24 cellular contexts compared by ENCODE assay signal in genomic region chr11:105298174-105298573, GRCh38.
DNase-seq lines count a peak whose midpoint lies in the region; ATAC-seq and FAIRE-seq lines count a peak whose summit lies in the region.
"Had no signal": no experiment of that assay in that cellular context is flagged by ENCODE, and none has a peak within 500 bp of the region (broad histone marks: within the 10 kb centered on the region; RNA-seq: fewer than 3 reads in every experiment).

No MANE protein-coding gene starts in this region.

- no peaks in the 10 kb centered on the region for H3K79me2 ChIP-seq in mesendoderm (ENCODE audit: control insufficient read depth, insufficient read depth, low read length)

- H3K4me3 ChIP-seq in mesendoderm (ENCODE audit: low read length) (no peak overlapping the region), small intestine (ENCODE audit: low read depth in 1 of 2, low read length in 2 of 2) (no peak overlapping the region)
- H3K4me3 ChIP-seq: Peyer's patch, SJSA1, testis, uterus had no signal

- H3K4me1 ChIP-seq in mesendoderm (ENCODE audit: control insufficient read depth, low read depth, low read length), result no peaks in the 10 kb centered on the region
- H3K4me1 ChIP-seq in small intestine (ENCODE audit: control insufficient read depth in 2 of 2, insufficient read depth in 1 of 2, low read depth in 1 of 2, low read length in 1 of 2), result no peaks in the 10 kb centered on the region
- H3K4me1 ChIP-seq: Peyer's patch, testis, uterus had no signal

- H3K36me3 ChIP-seq in mesendoderm (ENCODE audit: control insufficient read depth, insufficient read depth, low read length), result no peaks in the 10 kb centered on the region
- no peaks in the 10 kb centered on the region for H3K36me3 ChIP-seq in small intestine (ENCODE audit: control insufficient read depth in 2 of 2, insufficient read depth in 2 of 2, low read length in 2 of 2)
- H3K36me3 ChIP-seq: Peyer's patch, SJSA1, uterus had no signal

- H3K79me1 ChIP-seq in mesendoderm (ENCODE audit: low read length), result no peaks in the 10 kb centered on the region

- peak; percentile 4 for DNase-seq in Right ventricle myocardium inferior (ENCODE audit: missing footprints)
- DNase-seq in cardiac septum (ENCODE audit: low spot score), result no peak
- DNase-seq in activated T-helper 2 cell treated with anti-CD3 and anti-CD28 coated beads, Interferon-gamma antibody, Interleukin-2, Interleukin-4, amounts not matched to agents 10 μg/mL and 5 μg/mL and 100 μg/mL, durations not matched to agents 14 hours and 24 hours and 36 hours (ENCODE audit: low spot score), result no peak
- DNase-seq in mesendoderm, result peak; percentile 17
- no peak for DNase-seq in small intestine
- DNase-seq in stimulated activated CD4-positive, alpha-beta T cell treated with anti-CD3 and anti-CD28 coated beads, Interleukin-4, amount 100 ng/mL, for 24 hours, result no peak
- DNase-seq in activated gamma-delta T cell treated with Interleukin-2 at 50 U/mL for 16 hours, result no peak
- DNase-seq: KG1; midbrain; naive thymus-derived CD8-positive, alpha-beta T cell; NCI-H1436 treated with DMSO at 0.1 percent for 48 hours; NCI-H2107; NCI-H446 treated with DMSO at 0.1 percent for 48 hours; NK-92 treated with Interleukin-12 subunit alpha and Interleukin-12 subunit beta, amount 100 ng/mL, for 24 hours; Peyer's patch; retina; testis; uterus had no signal

- H3K9me3 ChIP-seq in small intestine (ENCODE audit: control insufficient read depth, low read depth), result no peaks in the 10 kb centered on the region
- H3K9me3 ChIP-seq: Peyer's patch, SJSA1, testis, uterus had no signal

- no peak overlapping the region for H3K56ac ChIP-seq in mesendoderm (ENCODE audit: low read length)

- no peak overlapping the region for H3K9ac ChIP-seq in mesendoderm (ENCODE audit: low read length)

- no peaks in the 10 kb centered on the region for H3K27me3 Mint-ChIP-seq in activated T-helper 2 cell treated with anti-CD3 and anti-CD28 coated beads, Interferon-gamma antibody, Interleukin-2, Interleukin-4, amounts not matched to agents 10 μg/mL and 5 μg/mL and 100 μg/mL, durations not matched to agents 14 hours and 24 hours and 36 hours (ENCODE audit: low read depth)
- H3K27me3 Mint-ChIP-seq: brain; CD4-positive, CD25-positive, alpha-beta regulatory T cell; stimulated activated memory B cell treated with anti-CD40 and anti-IgM and Interleukin-4, amounts not matched to agents 10 μg/mL and 1 μg/mL and 100 μg/mL, for 72 hours had no signal

- H2BK5ac ChIP-seq in mesendoderm (ENCODE audit: low read length), result no peak overlapping the region

- no CpG with 5 or more reads among the region's 2 CpGs for WGBS in mesendoderm (ENCODE audit: extremely low coverage, insufficient coverage, low lambda C conversion rate)
- WGBS in small intestine, 3 donors, result 77 to 94% (median 86%) methylated on average over 2 of the region's 2 CpGs

- H3K18ac ChIP-seq in mesendoderm (ENCODE audit: low read length), result no peak overlapping the region

- no peak overlapping the region for H3K4me3 Mint-ChIP-seq in activated T-helper 2 cell treated with anti-CD3 and anti-CD28 coated beads, Interferon-gamma antibody, Interleukin-2, Interleukin-4, amounts not matched to agents 10 μg/mL and 5 μg/mL and 100 μg/mL, durations not matched to agents 14 hours and 24 hours and 36 hours (ENCODE audit: low read depth)
- H3K4me3 Mint-ChIP-seq: brain; CD4-positive, CD25-positive, alpha-beta regulatory T cell; naive thymus-derived CD8-positive, alpha-beta T cell; stimulated activated memory B cell treated with anti-CD40 and anti-IgM and Interleukin-4, amounts not matched to agents 10 μg/mL and 1 μg/mL and 100 μg/mL, for 72 hours; T-helper 1 cell treated with Interleukin-12 subunit alpha and Interleukin-12 subunit beta and Interleukin-4 antibody, amounts not matched to agents 30 μg/mL and 1 μg/mL, for 36 hours had no signal

- H3K4me2 ChIP-seq in mesendoderm (ENCODE audit: low read length), result no peak overlapping the region

- no peaks in the 10 kb centered on the region for H3K27me3 ChIP-seq in mesendoderm (ENCODE audit: insufficient read depth, low read length, poor library complexity)
- H3K27me3 ChIP-seq in small intestine (ENCODE audit: control insufficient read depth in 2 of 2, insufficient read depth in 2 of 2, low read length in 2 of 2), result no peaks in the 10 kb centered on the region
- H3K27me3 ChIP-seq: Peyer's patch, SJSA1, testis, uterus had no signal

- no peak overlapping the region for H3K4ac ChIP-seq in mesendoderm (ENCODE audit: low read depth, low read length)

- no peak for ATAC-seq in Right ventricle myocardium inferior
- ATAC-seq: naive thymus-derived CD8-positive, alpha-beta T cell; stimulated activated memory B cell treated with anti-CD40 and anti-IgM and Interleukin-4, amounts not matched to agents 10 μg/mL and 1 μg/mL and 100 μg/mL, for 72 hours had no signal

- intact Hi-C loops in Right ventricle myocardium inferior (cut with DNase I), result no loop called here
- intact Hi-C loops in cardiac septum (cut with DNase I), result no loop called here
- intact Hi-C loops in activated T-helper 2 cell treated with anti-CD3 and anti-CD28 coated beads, Interferon-gamma antibody, Interleukin-2, Interleukin-4, amounts not matched to agents 10 μg/mL and 5 μg/mL and 100 μg/mL, durations not matched to agents 14 hours and 24 hours and 36 hours (cut with micrococcal nuclease), result loop anchor here (5.0 kb wide), 1 partner anchor 591 kb away; no protein-coding TSS in a partner anchor

- H3K9me3 Mint-ChIP-seq in activated T-helper 2 cell treated with anti-CD3 and anti-CD28 coated beads, Interferon-gamma antibody, Interleukin-2, Interleukin-4, amounts not matched to agents 10 μg/mL and 5 μg/mL and 100 μg/mL, durations not matched to agents 14 hours and 24 hours and 36 hours, result peaks cover 2% of the 10 kb centered on the region
- H3K9me3 Mint-ChIP-seq: T-helper 1 cell treated with Interleukin-12 subunit alpha and Interleukin-12 subunit beta and Interleukin-4 antibody, amounts not matched to agents 30 μg/mL and 1 μg/mL, for 36 hours had no signal

- H3K4me1 Mint-ChIP-seq in activated T-helper 2 cell treated with anti-CD3 and anti-CD28 coated beads, Interferon-gamma antibody, Interleukin-2, Interleukin-4, amounts not matched to agents 10 μg/mL and 5 μg/mL and 100 μg/mL, durations not matched to agents 14 hours and 24 hours and 36 hours (ENCODE audit: low read depth), result peaks cover 15% of the 10 kb centered on the region
- H3K4me1 Mint-ChIP-seq: brain; naive thymus-derived CD8-positive, alpha-beta T cell; stimulated activated memory B cell treated with anti-CD40 and anti-IgM and Interleukin-4, amounts not matched to agents 10 μg/mL and 1 μg/mL and 100 μg/mL, for 72 hours had no signal

- no peak overlapping the region for H2BK120ac ChIP-seq in mesendoderm (ENCODE audit: low read depth, low read length)

- H3K36me3 Mint-ChIP-seq in activated T-helper 2 cell treated with anti-CD3 and anti-CD28 coated beads, Interferon-gamma antibody, Interleukin-2, Interleukin-4, amounts not matched to agents 10 μg/mL and 5 μg/mL and 100 μg/mL, durations not matched to agents 14 hours and 24 hours and 36 hours (ENCODE audit: low read depth), result no peaks in the 10 kb centered on the region
- H3K36me3 Mint-ChIP-seq: brain; CD4-positive, CD25-positive, alpha-beta regulatory T cell; naive thymus-derived CD8-positive, alpha-beta T cell; stimulated activated memory B cell treated with anti-CD40 and anti-IgM and Interleukin-4, amounts not matched to agents 10 μg/mL and 1 μg/mL and 100 μg/mL, for 72 hours had no signal

- no peak overlapping the region for H4K8ac ChIP-seq in mesendoderm (ENCODE audit: low read depth, low read length)

- H3K27ac ChIP-seq in mesendoderm (ENCODE audit: low read depth, low read length) (no peak overlapping the region), small intestine (ENCODE audit: low read depth in 1 of 2, low read length in 1 of 2) (no peak overlapping the region)
- H3K27ac ChIP-seq: epithelial cell of prostate, Peyer's patch, SJSA1, testis, uterus had no signal

- no peak overlapping the region for H2BK15ac ChIP-seq in mesendoderm (replicated peaks; ENCODE audit: low read depth)

- peak overlapping the region; percentile 69 for H3K27ac Mint-ChIP-seq in activated T-helper 2 cell treated with anti-CD3 and anti-CD28 coated beads, Interferon-gamma antibody, Interleukin-2, Interleukin-4, amounts not matched to agents 10 μg/mL and 5 μg/mL and 100 μg/mL, durations not matched to agents 14 hours and 24 hours and 36 hours
- H3K27ac Mint-ChIP-seq: naive thymus-derived CD8-positive, alpha-beta T cell; stimulated activated memory B cell treated with anti-CD40 and anti-IgM and Interleukin-4, amounts not matched to agents 10 μg/mL and 1 μg/mL and 100 μg/mL, for 72 hours; T-helper 1 cell treated with Interleukin-12 subunit alpha and Interleukin-12 subunit beta and Interleukin-4 antibody, amounts not matched to agents 30 μg/mL and 1 μg/mL, for 36 hours had no signal

- no peak overlapping the region for H2AK5ac ChIP-seq in mesendoderm (ENCODE audit: low read length)

- H3K23ac ChIP-seq in mesendoderm (ENCODE audit: low read length), result no peak overlapping the region

- FAIRE-seq in small intestine (lab: Jason Lieb, UNC), result no peak

- no peak overlapping the region for H4K5ac ChIP-seq in mesendoderm (ENCODE audit: low read length)

Comparison
In these comparisons a context has a peak if more than half of its experiments do, and no peak if none do; other contexts are left out.
1. DNase-seq: peak in Right ventricle myocardium inferior (single experiment) and mesendoderm (single experiment); none in cardiac septum (single experiment), activated T-helper 2 cell treated with anti-CD3 and anti-CD28 coated beads, Interferon-gamma antibody, Interleukin-2, Interleukin-4, amounts not matched to agents 10 μg/mL and 5 μg/mL and 100 μg/mL, durations not matched to agents 14 hours and 24 hours and 36 hours (single experiment), small intestine (single experiment), stimulated activated CD4-positive, alpha-beta T cell treated with anti-CD3 and anti-CD28 coated beads, Interleukin-4, amount 100 ng/mL, for 24 hours (single experiment) and activated gamma-delta T cell treated with Interleukin-2 at 50 U/mL for 16 hours (single experiment).